In the genomic region with DNA sequence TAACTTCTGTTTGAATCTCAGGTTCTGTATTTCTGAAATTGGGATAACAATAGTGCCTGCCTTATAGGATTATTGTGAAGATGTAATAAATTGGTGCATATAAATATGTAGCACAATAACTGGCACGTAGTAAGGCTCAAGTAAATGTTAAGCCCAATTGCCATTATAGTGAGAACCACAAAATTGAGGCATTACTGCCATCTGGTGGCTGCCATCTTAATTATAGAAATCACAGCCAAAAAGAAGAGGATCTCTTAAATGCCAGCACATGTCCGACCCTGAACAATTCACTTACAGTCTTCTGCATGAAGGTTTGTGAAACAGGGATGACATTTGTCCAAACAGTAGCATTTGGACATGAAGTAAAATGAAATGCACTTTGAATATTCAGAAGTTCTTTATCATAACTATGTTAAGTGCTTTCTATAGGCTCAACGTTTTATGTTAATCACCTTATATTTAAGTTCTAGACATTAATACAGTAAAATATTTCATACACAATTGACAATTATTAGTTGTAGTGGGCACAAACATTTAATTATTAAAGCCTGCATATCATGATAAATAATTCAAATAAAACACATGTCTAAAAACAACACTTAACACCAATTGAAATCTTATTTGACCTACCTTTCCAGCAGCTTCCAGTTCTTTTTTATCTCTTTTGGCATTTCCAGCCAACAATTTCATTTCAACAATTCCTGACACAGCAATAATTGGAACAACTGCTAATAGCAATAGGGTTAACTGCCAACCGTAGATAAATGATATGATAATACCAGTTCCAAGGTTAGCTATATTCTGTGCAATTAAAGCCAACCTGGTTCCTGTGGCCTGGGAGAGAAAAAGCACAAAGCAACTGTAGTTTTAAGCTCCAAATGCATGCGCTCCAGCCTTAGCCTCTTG, we compare ENCODE assay signal across 8 cellular contexts. TPM values are rescaled to one million over a fixed set of nuclear protein-coding genes. Genes with fewer than 3 reads are reported as not detected.
DNase-seq lines count a peak whose midpoint lies in the region; ATAC-seq and TF ChIP-seq lines count a peak whose summit lies in the region.

No MANE protein-coding gene starts in this region.

- CTCF ChIA-PET in HEK293 (lab: Yijun Ruan, JAX), result interaction anchor here (0.6 to 9.6 kb wide), 23 partner anchors 10 to 470 kb away, joined by 3 to 163 read pairs (median 3); a partner anchor contains a TSS

- H3K4me3 ChIP-seq in GM06990 (replicated peaks; ENCODE audit: low read depth, low read length) (no peak overlapping the region), HEK293 (ENCODE audit: low read depth, low read length) (no peak overlapping the region), right cardiac atrium (ENCODE audit: low read length) (no peak overlapping the region), spleen (no peak overlapping the region)

- no peak overlapping the region for H3K27ac ChIP-seq in HEK293 (ENCODE audit: extremely low read depth, low read depth, low read length)
- H3K27ac ChIP-seq in right cardiac atrium (ENCODE audit: low read length), result no peak overlapping the region
- no peak overlapping the region for H3K27ac ChIP-seq in spleen

- DNase-seq in GM06990 (ENCODE audit: extremely low read depth, insufficient read length) (peak; percentile 30), NCI-H1417 (lab: John Stamatoyannopoulos, UW) (peak; percentile 58 to 87 (median 77)), T follicular helper cell (ENCODE audit: low read depth) (peak; percentile 48), amniotic epithelial cell (ENCODE audit: low read depth) (peak; percentile 54), right cardiac atrium (peak in 2 of 3 donors; percentile 23 to 53), spleen (no peak)

- WGBS in right cardiac atrium, result 45% methylated on average over 5 of the region's 5 CpGs
- 48 to 56% (median 50%) methylated on average over 5 of the region's 5 CpGs for WGBS in spleen, 5 donors

- TF ChIP-seq CTCF in GM06990 (IDR thresholded peaks at IDR 0.05; ENCODE audit: insufficient read depth, low read length, poor library complexity, severe bottlenecking) (peak; percentile 55), HEK293 (tag by site-specific recombination; IDR thresholded peaks at IDR 0.05) (no peak), spleen (IDR thresholded peaks at IDR 0.05 in 8 of 11, conservative IDR thresholded peaks at IDR 0.05 in 3 of 11) (peak; percentile 27 to 77 (median 67))

- ATAC-seq in right cardiac atrium (peak; percentile 51), HG02763 (IDR thresholded peaks at IDR 0.05; ENCODE audit: unreplicated experiment) (no peak)

- TF ChIP-seq POLR2A in spleen (IDR thresholded peaks at IDR 0.05), result no peak

- intact Hi-C loops in right cardiac atrium (cut with DNase I), result loop anchor here in 3 of 4 donors (1.0 to 5.0 kb wide), 3 partner anchors 104 to 105 kb away; no protein-coding TSS in a partner anchor
- intact Hi-C loops in spleen (cut with DNase I; ENCODE audit: low total_unique reads), result loop anchor here (2.0 kb wide), 1 partner anchor 104 kb away; no protein-coding TSS in a partner anchor

- H3K4me1 ChIP-seq in HEK293 (ENCODE audit: control insufficient read depth, insufficient read depth, low read length) (no peaks in the 10 kb centered on the region), right cardiac atrium (ENCODE audit: control insufficient read depth, insufficient read depth, low read length) (no peaks in the 10 kb centered on the region), spleen (peaks cover 0 to 6% (median 0%) of the 10 kb centered on the region in 6 donors)

- no peaks in the 10 kb centered on the region for H3K9me3 ChIP-seq in HEK293 (ENCODE audit: control insufficient read depth, insufficient read depth, low read depth, low read length)
- H3K9me3 ChIP-seq in right cardiac atrium (ENCODE audit: control insufficient read depth, low read length), result no peaks in the 10 kb centered on the region
- H3K9me3 ChIP-seq in spleen, result no peaks in the 10 kb centered on the region

- H3K36me3 ChIP-seq in GM06990 (ENCODE audit: control insufficient read depth, insufficient read depth, low read length) (no peaks in the 10 kb centered on the region; the same call in 1 of the 2 replicates), HEK293 (ENCODE audit: control insufficient read depth in 2 of 2, insufficient read depth in 1 of 2, low read length in 2 of 2) (no peaks in the 10 kb centered on the region), spleen (peaks cover 0 to 8% (median 0%) of the 10 kb centered on the region in 6 donors)

- POLR2A ChIA-PET in HEK293 (lab: Yijun Ruan, JAX), result interaction anchor here (0.6 kb wide), 1 partner anchor 489 kb away, joined by 6 read pairs; no protein-coding TSS in a partner anchor

- no peaks in the 10 kb centered on the region for H3K27me3 ChIP-seq in GM06990 (replicated peaks; ENCODE audit: control insufficient read depth, insufficient read depth, low read length)
- no peaks in the 10 kb centered on the region for H3K27me3 ChIP-seq in right cardiac atrium (ENCODE audit: control insufficient read depth, insufficient read depth)
- H3K27me3 ChIP-seq in spleen (replicated peaks in 1 of 7), result no peaks in the 10 kb centered on the region

TF ChIP-seq in HEK293, 187 proteins besides CTCF, POLR2A, EP300 and RAD21:
- TF ChIP-seq ZNF654 (tag by site-specific recombination; IDR thresholded peaks at IDR 0.05; ENCODE audit: low read depth) (peak; percentile 72), ZNF585B (tag by site-specific recombination; IDR thresholded peaks at IDR 0.05) (no peak), ZNF660 (tag by site-specific recombination; IDR thresholded peaks at IDR 0.05) (peak; percentile 50; the same call in 1 of the 2 replicates)
TF ChIP-seq in HEK293: peak in this region for 2.

RNA-seq across cellular contexts. Expression of a gene that starts 58.5 kb away (rescaled TPM):
- 1 to 10 TPM; 6.9 to 7.9 (median 7.7) TPM for total RNA-seq in right cardiac atrium
- 5.4 TPM for polyA plus RNA-seq in right cardiac atrium
- total RNA-seq in spleen, result 10 to 100 TPM; 12.1 to 27.4 (median 22.0) TPM
- 10 to 100 TPM; 16.2 to 37.5 (median 21.4) TPM for polyA plus RNA-seq in spleen
